Comparison of ENCODE assay signal across 1 cellular context in genomic region chr20:45892049-45892816, GRCh38.
TF ChIP-seq lines count a peak whose summit lies in the region.

No MANE protein-coding gene starts in this region.

TF ChIP-seq in HepG2, 621 proteins besides CTCF, POLR2A, EP300 and RAD21:
- TF ChIP-seq THAP9 (CRISPR knock-in tag; IDR thresholded peaks at IDR 0.05; ENCODE audit: borderline replicate concordance) (no peak), HMG20B (CRISPR knock-in tag; conservative IDR thresholded peaks at IDR 0.05) (peak; percentile 62; the same call in 1 of the 2 replicates), REPIN1 (CRISPR knock-in tag; IDR thresholded peaks at IDR 0.05; ENCODE audit: borderline replicate concordance, low read depth) (no peak), RELA (CRISPR knock-in tag; IDR thresholded peaks at IDR 0.05) (0 out of 2 replicates have a peak, but pooled peaks have one; percentile 51), TEAD3 (CRISPR knock-in tag; optimal IDR thresholded peaks at IDR 0.05; ENCODE audit: borderline replicate concordance) (peak; percentile 69), SRF (IDR thresholded peaks at IDR 0.05; ENCODE audit: low read depth, low read length) (no peak), MAF1 (CRISPR knock-in tag; IDR thresholded peaks at IDR 0.05; ENCODE audit: borderline replicate concordance) (no peak), SAP130 (CRISPR knock-in tag; IDR thresholded peaks at IDR 0.05; ENCODE audit: low read depth) (peak; percentile 67), MLX (CRISPR knock-in tag; IDR thresholded peaks at IDR 0.05) (peak; percentile 24; the same call in 1 of the 2 replicates), ZNF83 (CRISPR knock-in tag; IDR thresholded peaks at IDR 0.05; ENCODE audit: borderline replicate concordance) (peak; percentile 65; the same call in 1 of the 2 replicates), ZNF441 (CRISPR knock-in tag; IDR thresholded peaks at IDR 0.05; ENCODE audit: borderline replicate concordance) (no peak), GATAD2A (CRISPR knock-in tag; IDR thresholded peaks at IDR 0.05) (0 out of 2 replicates have a peak, but pooled peaks have one; percentile 12), MIER3 (CRISPR knock-in tag; IDR thresholded peaks at IDR 0.05; ENCODE audit: borderline replicate concordance) (0 out of 2 replicates have a peak, but pooled peaks have one; percentile 50), ZNF629 (CRISPR knock-in tag; conservative IDR thresholded peaks at IDR 0.05) (no peak), SP1 (IDR thresholded peaks at IDR 0.05) (no peak), SP1 (CRISPR knock-in tag; IDR thresholded peaks at IDR 0.05) (0 out of 2 replicates have a peak, but pooled peaks have one; percentile 16), SMC3 (IDR thresholded peaks at IDR 0.05; ENCODE audit: low read length) (peak; percentile 51; the same call in 1 of the 2 replicates), BCL6 (CRISPR knock-in tag; IDR thresholded peaks at IDR 0.05) (no peak), GATAD1 (CRISPR knock-in tag; IDR thresholded peaks at IDR 0.05) (peak; percentile 44; the same call in 1 of the 2 replicates), NFIB (CRISPR knock-in tag; IDR thresholded peaks at IDR 0.05; ENCODE audit: borderline replicate concordance) (0 out of 2 replicates have a peak, but pooled peaks have one; percentile 49), XRCC5 (optimal IDR thresholded peaks at IDR 0.05; ENCODE audit: low read length) (peak; percentile 65), PRDM10 (CRISPR knock-in tag; IDR thresholded peaks at IDR 0.05; ENCODE audit: low read depth) (0 out of 2 replicates have a peak, but pooled peaks have one; percentile 56), ZBTB44 (CRISPR knock-in tag; IDR thresholded peaks at IDR 0.05) (0 out of 2 replicates have a peak, but pooled peaks have one; percentile 17), STAG1 (CRISPR knock-in tag; IDR thresholded peaks at IDR 0.05) (peak; percentile 70), ZNF672 (CRISPR knock-in tag; IDR thresholded peaks at IDR 0.05) (no peak), ZNF713 (CRISPR knock-in tag; IDR thresholded peaks at IDR 0.05) (no peak), ZNF746 (CRISPR knock-in tag; IDR thresholded peaks at IDR 0.05) (no peak), RXRB (CRISPR knock-in tag; IDR thresholded peaks at IDR 0.05; ENCODE audit: borderline replicate concordance) (0 out of 2 replicates have a peak, but pooled peaks have one; percentile 28), ELF3 (CRISPR knock-in tag; IDR thresholded peaks at IDR 0.05) (peak; percentile 58; the same call in 1 of the 2 replicates), KLF15 (CRISPR knock-in tag; IDR thresholded peaks at IDR 0.05; ENCODE audit: borderline replicate concordance) (0 out of 2 replicates have a peak, but pooled peaks have one; percentile 24), HDAC2 (CRISPR knock-in tag; IDR thresholded peaks at IDR 0.05) (peak; percentile 61; the same call in 1 of the 2 replicates), ETV5 (CRISPR knock-in tag; IDR thresholded peaks at IDR 0.05; ENCODE audit: borderline replicate concordance) (0 out of 2 replicates have a peak, but pooled peaks have one; percentile 14), SP4 (CRISPR knock-in tag; IDR thresholded peaks at IDR 0.05) (no peak)
